1 cellular context compared by ENCODE assay signal in the genomic region with DNA sequence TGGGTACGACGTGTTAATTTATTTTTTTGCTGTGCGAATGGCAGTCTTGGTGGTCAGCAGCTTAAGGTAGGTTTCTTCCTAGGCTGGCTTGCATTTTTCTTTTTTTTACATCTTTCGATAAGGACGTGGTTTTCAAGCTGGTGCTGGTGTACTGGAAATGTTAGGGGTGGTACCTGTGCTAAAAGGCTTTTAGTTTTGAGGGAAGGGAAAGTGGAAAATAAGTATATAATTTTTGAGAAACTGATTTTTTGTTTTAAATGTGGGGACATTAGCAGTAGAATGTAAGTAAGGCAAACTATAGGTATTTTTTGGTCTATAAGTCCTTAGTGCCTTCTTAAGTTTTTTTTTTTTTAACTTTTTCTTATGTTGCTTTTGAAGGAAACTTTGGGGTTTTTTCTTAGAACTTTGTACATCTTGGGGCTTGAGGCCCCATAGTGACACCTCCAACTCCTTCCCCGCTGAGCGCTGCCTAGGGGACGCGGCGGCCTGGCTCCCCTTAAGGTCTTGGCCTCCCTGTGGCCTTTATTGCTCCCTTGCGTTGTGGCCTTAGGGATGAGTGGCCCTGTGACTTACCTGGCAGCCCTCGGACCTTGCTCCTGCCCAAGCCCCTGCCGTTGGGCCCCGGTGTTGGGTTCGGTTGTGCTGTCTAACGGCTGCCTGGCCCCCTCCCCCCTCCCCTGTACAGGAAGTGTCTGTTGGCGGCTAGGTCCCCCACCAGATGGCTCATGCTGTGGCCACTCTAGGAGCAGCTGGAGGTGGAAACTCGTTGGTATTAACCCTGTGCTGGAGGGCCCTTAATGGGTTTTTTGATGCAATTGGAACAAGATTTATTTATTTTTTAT.
A peak's percentile ranks its signal among the peaks of the same experiment; 100 is the strongest.
TF ChIP-seq lines count a peak whose summit lies in the region.

No MANE protein-coding gene starts in this region.

TF ChIP-seq in HepG2, 621 proteins besides CTCF, POLR2A, EP300 and RAD21 (continued from another document and continues in another):
- TF ChIP-seq ZNF713 (CRISPR knock-in tag; IDR thresholded peaks at IDR 0.05) (peak; percentile 79; the same call in 1 of the 2 replicates), FOXK2 (IDR thresholded peaks at IDR 0.05) (peak; percentile 31; the same call in 1 of the 2 replicates), SRSF9 (IDR thresholded peaks at IDR 0.05; ENCODE audit: borderline replicate concordance, insufficient read depth, low read depth, low read length, poor library complexity, severe bottlenecking) (no peak), ZSCAN25 (CRISPR knock-in tag; IDR thresholded peaks at IDR 0.05) (peak; percentile 94), ZFP82 (CRISPR knock-in tag; IDR thresholded peaks at IDR 0.05; ENCODE audit: borderline replicate concordance) (peak; percentile 58; the same call in 1 of the 2 replicates), KMT2A (CRISPR knock-in tag; IDR thresholded peaks at IDR 0.05) (peak; percentile 96), SKI (IDR thresholded peaks at IDR 0.05; ENCODE audit: partially characterized antibody) (peak; percentile 81), U2AF1 (optimal IDR thresholded peaks at IDR 0.05; ENCODE audit: low read depth, low read length) (peak; percentile 97), SIX1 (CRISPR knock-in tag; IDR thresholded peaks at IDR 0.05; ENCODE audit: borderline replicate concordance) (0 out of 2 replicates have a peak, but pooled peaks have one; percentile 58), SMYD3 (CRISPR knock-in tag; IDR thresholded peaks at IDR 0.05) (peak; percentile 1; the same call in 1 of the 2 replicates), TAF1 (CRISPR knock-in tag; IDR thresholded peaks at IDR 0.05) (peak; percentile 97), EZH2 (conservative IDR thresholded peaks at IDR 0.05; ENCODE audit: low read depth, low read length) (no peak), TAF15 (IDR thresholded peaks at IDR 0.05; ENCODE audit: low read depth, low read length, poor library complexity, severe bottlenecking) (no peak), ZNF180 (CRISPR knock-in tag; IDR thresholded peaks at IDR 0.05; ENCODE audit: borderline replicate concordance, low read depth) (0 out of 2 replicates have a peak, but pooled peaks have one; percentile 50), ZNF546 (CRISPR knock-in tag; conservative IDR thresholded peaks at IDR 0.05) (0 out of 2 replicates have a peak, but pooled peaks have one; percentile 65), SNAPC2 (CRISPR knock-in tag; IDR thresholded peaks at IDR 0.05) (peak; percentile 95), ZNF292 (CRISPR knock-in tag; IDR thresholded peaks at IDR 0.05; ENCODE audit: borderline replicate concordance, low read depth) (peak; percentile 87; the same call in 1 of the 2 replicates), ZNF235 (CRISPR knock-in tag; IDR thresholded peaks at IDR 0.05; ENCODE audit: borderline replicate concordance) (peak; percentile 88; the same call in 1 of the 2 replicates), ZNF670 (CRISPR knock-in tag; IDR thresholded peaks at IDR 0.05; ENCODE audit: borderline replicate concordance) (peak; percentile 94), ZNF564 (CRISPR knock-in tag; IDR thresholded peaks at IDR 0.05) (peak; percentile 75; the same call in 1 of the 2 replicates), ZNF367 (CRISPR knock-in tag; IDR thresholded peaks at IDR 0.05; ENCODE audit: borderline replicate concordance) (no peak), ZNF766 (CRISPR knock-in tag; IDR thresholded peaks at IDR 0.05; ENCODE audit: borderline replicate concordance) (peak; percentile 74; the same call in 1 of the 2 replicates), ZNF343 (CRISPR knock-in tag; IDR thresholded peaks at IDR 0.05) (peak; percentile 94), ZNF674 (CRISPR knock-in tag; IDR thresholded peaks at IDR 0.05; ENCODE audit: low read depth) (no peak), STAT5B (CRISPR knock-in tag; IDR thresholded peaks at IDR 0.05) (peak; percentile 43; the same call in 1 of the 2 replicates), HMG20A (CRISPR knock-in tag; IDR thresholded peaks at IDR 0.05; ENCODE audit: borderline replicate concordance) (peak; percentile 53; the same call in 1 of the 2 replicates), ZNF530 (CRISPR knock-in tag; IDR thresholded peaks at IDR 0.05; ENCODE audit: low read depth) (no peak), ZNF17 (CRISPR knock-in tag; IDR thresholded peaks at IDR 0.05) (no peak), BHLHE40 (IDR thresholded peaks at IDR 0.05; ENCODE audit: low read length) (peak; percentile 38; the same call in 1 of the 2 replicates), NPAS2 (CRISPR knock-in tag; IDR thresholded peaks at IDR 0.05; ENCODE audit: borderline replicate concordance) (no peak), KAT8 (CRISPR knock-in tag; IDR thresholded peaks at IDR 0.05) (peak; percentile 96), MZF1 (CRISPR knock-in tag; IDR thresholded peaks at IDR 0.05; ENCODE audit: borderline replicate concordance) (peak; percentile 87; the same call in 1 of the 2 replicates), MED1 (CRISPR knock-in tag; IDR thresholded peaks at IDR 0.05) (peak; percentile 87), ZIK1 (CRISPR knock-in tag; IDR thresholded peaks at IDR 0.05; ENCODE audit: borderline replicate concordance, low read depth) (peak; percentile 65; the same call in 1 of the 2 replicates), SMAD3 (CRISPR knock-in tag; IDR thresholded peaks at IDR 0.05) (peak; percentile 55; the same call in 1 of the 2 replicates)
- TF ChIP-seq, protein P1, sequence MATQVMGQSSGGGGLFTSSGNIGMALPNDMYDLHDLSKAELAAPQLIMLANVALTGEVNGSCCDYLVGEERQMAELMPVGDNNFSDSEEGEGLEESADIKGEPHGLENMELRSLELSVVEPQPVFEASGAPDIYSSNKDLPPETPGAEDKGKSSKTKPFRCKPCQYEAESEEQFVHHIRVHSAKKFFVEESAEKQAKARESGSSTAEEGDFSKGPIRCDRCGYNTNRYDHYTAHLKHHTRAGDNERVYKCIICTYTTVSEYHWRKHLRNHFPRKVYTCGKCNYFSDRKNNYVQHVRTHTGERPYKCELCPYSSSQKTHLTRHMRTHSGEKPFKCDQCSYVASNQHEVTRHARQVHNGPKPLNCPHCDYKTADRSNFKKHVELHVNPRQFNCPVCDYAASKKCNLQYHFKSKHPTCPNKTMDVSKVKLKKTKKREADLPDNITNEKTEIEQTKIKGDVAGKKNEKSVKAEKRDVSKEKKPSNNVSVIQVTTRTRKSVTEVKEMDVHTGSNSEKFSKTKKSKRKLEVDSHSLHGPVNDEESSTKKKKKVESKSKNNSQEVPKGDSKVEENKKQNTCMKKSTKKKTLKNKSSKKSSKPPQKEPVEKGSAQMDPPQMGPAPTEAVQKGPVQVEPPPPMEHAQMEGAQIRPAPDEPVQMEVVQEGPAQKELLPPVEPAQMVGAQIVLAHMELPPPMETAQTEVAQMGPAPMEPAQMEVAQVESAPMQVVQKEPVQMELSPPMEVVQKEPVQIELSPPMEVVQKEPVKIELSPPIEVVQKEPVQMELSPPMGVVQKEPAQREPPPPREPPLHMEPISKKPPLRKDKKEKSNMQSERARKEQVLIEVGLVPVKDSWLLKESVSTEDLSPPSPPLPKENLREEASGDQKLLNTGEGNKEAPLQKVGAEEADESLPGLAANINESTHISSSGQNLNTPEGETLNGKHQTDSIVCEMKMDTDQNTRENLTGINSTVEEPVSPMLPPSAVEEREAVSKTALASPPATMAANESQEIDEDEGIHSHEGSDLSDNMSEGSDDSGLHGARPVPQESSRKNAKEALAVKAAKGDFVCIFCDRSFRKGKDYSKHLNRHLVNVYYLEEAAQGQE (IDR thresholded peaks at IDR 0.05; ENCODE audit: borderline replicate concordance in 1 of 2, low read depth in 1 of 2, low read length in 2 of 2) = peak in 1 of 2 experiments; percentile 61; a peak in 1 of 4 replicates
- TF ChIP-seq, protein P2, sequence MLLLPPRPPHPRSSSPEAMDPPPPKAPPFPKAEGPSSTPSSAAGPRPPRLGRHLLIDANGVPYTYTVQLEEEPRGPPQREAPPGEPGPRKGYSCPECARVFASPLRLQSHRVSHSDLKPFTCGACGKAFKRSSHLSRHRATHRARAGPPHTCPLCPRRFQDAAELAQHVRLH (CRISPR knock-in tag; IDR thresholded peaks at IDR 0.05; ENCODE audit: borderline replicate concordance, low read depth) = peak; percentile 92; the same call in 1 of the 2 replicates
- TF ChIP-seq, protein P3, sequence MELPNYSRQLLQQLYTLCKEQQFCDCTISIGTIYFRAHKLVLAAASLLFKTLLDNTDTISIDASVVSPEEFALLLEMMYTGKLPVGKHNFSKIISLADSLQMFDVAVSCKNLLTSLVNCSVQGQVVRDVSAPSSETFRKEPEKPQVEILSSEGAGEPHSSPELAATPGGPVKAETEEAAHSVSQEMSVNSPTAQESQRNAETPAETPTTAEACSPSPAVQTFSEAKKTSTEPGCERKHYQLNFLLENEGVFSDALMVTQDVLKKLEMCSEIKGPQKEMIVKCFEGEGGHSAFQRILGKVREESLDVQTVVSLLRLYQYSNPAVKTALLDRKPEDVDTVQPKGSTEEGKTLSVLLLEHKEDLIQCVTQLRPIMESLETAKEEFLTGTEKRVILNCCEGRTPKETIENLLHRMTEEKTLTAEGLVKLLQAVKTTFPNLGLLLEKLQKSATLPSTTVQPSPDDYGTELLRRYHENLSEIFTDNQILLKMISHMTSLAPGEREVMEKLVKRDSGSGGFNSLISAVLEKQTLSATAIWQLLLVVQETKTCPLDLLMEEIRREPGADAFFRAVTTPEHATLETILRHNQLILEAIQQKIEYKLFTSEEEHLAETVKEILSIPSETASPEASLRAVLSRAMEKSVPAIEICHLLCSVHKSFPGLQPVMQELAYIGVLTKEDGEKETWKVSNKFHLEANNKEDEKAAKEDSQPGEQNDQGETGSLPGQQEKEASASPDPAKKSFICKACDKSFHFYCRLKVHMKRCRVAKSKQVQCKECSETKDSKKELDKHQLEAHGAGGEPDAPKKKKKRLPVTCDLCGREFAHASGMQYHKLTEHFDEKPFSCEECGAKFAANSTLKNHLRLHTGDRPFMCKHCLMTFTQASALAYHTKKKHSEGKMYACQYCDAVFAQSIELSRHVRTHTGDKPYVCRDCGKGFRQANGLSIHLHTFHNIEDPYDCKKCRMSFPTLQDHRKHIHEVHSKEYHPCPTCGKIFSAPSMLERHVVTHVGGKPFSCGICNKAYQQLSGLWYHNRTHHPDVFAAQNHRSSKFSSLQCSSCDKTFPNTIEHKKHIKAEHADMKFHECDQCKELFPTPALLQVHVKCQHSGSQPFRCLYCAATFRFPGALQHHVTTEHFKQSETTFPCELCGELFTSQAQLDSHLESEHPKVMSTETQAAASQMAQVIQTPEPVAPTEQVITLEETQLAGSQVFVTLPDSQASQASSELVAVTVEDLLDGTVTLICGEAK (IDR thresholded peaks at IDR 0.05) = no peak
- TF ChIP-seq, protein P3 (CRISPR knock-in tag; IDR thresholded peaks at IDR 0.05) = peak; percentile 94
- TF ChIP-seq, protein P4, sequence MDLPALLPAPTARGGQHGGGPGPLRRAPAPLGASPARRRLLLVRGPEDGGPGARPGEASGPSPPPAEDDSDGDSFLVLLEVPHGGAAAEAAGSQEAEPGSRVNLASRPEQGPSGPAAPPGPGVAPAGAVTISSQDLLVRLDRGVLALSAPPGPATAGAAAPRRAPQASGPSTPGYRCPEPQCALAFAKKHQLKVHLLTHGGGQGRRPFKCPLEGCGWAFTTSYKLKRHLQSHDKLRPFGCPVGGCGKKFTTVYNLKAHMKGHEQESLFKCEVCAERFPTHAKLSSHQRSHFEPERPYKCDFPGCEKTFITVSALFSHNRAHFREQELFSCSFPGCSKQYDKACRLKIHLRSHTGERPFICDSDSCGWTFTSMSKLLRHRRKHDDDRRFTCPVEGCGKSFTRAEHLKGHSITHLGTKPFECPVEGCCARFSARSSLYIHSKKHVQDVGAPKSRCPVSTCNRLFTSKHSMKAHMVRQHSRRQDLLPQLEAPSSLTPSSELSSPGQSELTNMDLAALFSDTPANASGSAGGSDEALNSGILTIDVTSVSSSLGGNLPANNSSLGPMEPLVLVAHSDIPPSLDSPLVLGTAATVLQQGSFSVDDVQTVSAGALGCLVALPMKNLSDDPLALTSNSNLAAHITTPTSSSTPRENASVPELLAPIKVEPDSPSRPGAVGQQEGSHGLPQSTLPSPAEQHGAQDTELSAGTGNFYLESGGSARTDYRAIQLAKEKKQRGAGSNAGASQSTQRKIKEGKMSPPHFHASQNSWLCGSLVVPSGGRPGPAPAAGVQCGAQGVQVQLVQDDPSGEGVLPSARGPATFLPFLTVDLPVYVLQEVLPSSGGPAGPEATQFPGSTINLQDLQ (CRISPR knock-in tag; IDR thresholded peaks at IDR 0.05) = peak; percentile 50; the same call in 1 of the 2 replicates
- TF ChIP-seq, protein P5, sequence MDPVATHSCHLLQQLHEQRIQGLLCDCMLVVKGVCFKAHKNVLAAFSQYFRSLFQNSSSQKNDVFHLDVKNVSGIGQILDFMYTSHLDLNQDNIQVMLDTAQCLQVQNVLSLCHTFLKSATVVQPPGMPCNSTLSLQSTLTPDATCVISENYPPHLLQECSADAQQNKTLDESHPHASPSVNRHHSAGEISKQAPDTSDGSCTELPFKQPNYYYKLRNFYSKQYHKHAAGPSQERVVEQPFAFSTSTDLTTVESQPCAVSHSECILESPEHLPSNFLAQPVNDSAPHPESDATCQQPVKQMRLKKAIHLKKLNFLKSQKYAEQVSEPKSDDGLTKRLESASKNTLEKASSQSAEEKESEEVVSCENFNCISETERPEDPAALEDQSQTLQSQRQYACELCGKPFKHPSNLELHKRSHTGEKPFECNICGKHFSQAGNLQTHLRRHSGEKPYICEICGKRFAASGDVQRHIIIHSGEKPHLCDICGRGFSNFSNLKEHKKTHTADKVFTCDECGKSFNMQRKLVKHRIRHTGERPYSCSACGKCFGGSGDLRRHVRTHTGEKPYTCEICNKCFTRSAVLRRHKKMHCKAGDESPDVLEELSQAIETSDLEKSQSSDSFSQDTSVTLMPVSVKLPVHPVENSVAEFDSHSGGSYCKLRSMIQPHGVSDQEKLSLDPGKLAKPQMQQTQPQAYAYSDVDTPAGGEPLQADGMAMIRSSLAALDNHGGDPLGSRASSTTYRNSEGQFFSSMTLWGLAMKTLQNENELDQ (CRISPR knock-in tag; IDR thresholded peaks at IDR 0.05; ENCODE audit: borderline replicate concordance) = 0 out of 2 replicates have a peak, but pooled peaks have one; percentile 75
